Comparison of ENCODE assay signal across 8 cellular contexts in genomic region chr15:46312133-46312740, GRCh38.
DNase-seq lines count a peak whose midpoint lies in the region; ATAC-seq, FAIRE-seq and TF ChIP-seq lines count a peak whose summit lies in the region.

No MANE protein-coding gene starts in this region.

- peak in 1 of 2 donors; percentile 66 for ATAC-seq in CD4-positive, CD25-positive, alpha-beta regulatory T cell (ENCODE audit: low read depth in 2 of 2)
- peak; percentile 98 for ATAC-seq in HG03342 (IDR thresholded peaks at IDR 0.05; ENCODE audit: unreplicated experiment)
- ATAC-seq in activated CD4-positive, alpha-beta T cell treated with anti-CD3 and anti-CD28 coated beads for 36 hours, result peak; percentile 73
- ATAC-seq in lung (ENCODE audit: insufficient read depth, low FRiP score), result peak; percentile 73

- no peaks in the 10 kb centered on the region for H3K27me3 Mint-ChIP-seq in CD4-positive, CD25-positive, alpha-beta regulatory T cell
- no peaks in the 10 kb centered on the region for H3K27me3 Mint-ChIP-seq in activated CD4-positive, alpha-beta T cell treated with anti-CD3 and anti-CD28 coated beads for 36 hours

- no peaks in the 10 kb centered on the region for H3K36me3 Mint-ChIP-seq in CD4-positive, CD25-positive, alpha-beta regulatory T cell
- H3K36me3 Mint-ChIP-seq in activated CD4-positive, alpha-beta T cell treated with anti-CD3 and anti-CD28 coated beads for 36 hours (ENCODE audit: low read depth), result no peaks in the 10 kb centered on the region

- no peaks in the 10 kb centered on the region for H3K4me1 ChIP-seq in CD4-positive, CD25-positive, alpha-beta regulatory T cell (ENCODE audit: control insufficient read depth, insufficient read depth, low read length, poor library complexity, severe bottlenecking)
- no peaks in the 10 kb centered on the region for H3K4me1 ChIP-seq in lung (ENCODE audit: control insufficient read depth in 2 of 2, insufficient read depth in 2 of 2, low read length in 2 of 2)

- TF ChIP-seq CTCF in dorsolateral prefrontal cortex (IDR thresholded peaks at IDR 0.05 in 54 of 56, conservative IDR thresholded peaks at IDR 0.05 in 2 of 56; ENCODE audit: low read depth in 1 of 56, partially characterized antibody in 56 of 56) (peak; percentile 51 to 94 (median 85)), lung (IDR thresholded peaks at IDR 0.05; ENCODE audit: control extremely low read depth, extremely low read depth) (peak; percentile 49)

- CTCF ChIA-PET in activated CD4-positive, alpha-beta T cell treated with anti-CD3 and anti-CD28 coated beads for 36 hours (lab: Charles Lee), result interaction anchor here (0.8 to 1.6 kb wide), 9 partner anchors 8 to 717 kb away, joined by 3 to 6 read pairs (median 4); no protein-coding TSS in a partner anchor

- H3K27ac Mint-ChIP-seq in CD4-positive, CD25-positive, alpha-beta regulatory T cell, result no peak overlapping the region
- H3K27ac Mint-ChIP-seq in activated CD4-positive, alpha-beta T cell treated with anti-CD3 and anti-CD28 coated beads for 36 hours, result no peak overlapping the region

- POLR2A ChIA-PET in activated CD4-positive, alpha-beta T cell treated with anti-CD3 and anti-CD28 coated beads for 36 hours (lab: Charles Lee), result no interaction called here

- H3K9me3 Mint-ChIP-seq in CD4-positive, CD25-positive, alpha-beta regulatory T cell, result no peaks in the 10 kb centered on the region
- no peaks in the 10 kb centered on the region for H3K9me3 Mint-ChIP-seq in activated CD4-positive, alpha-beta T cell treated with anti-CD3 and anti-CD28 coated beads for 36 hours (ENCODE audit: low read depth)

- no peaks in the 10 kb centered on the region for H3K4me1 Mint-ChIP-seq in CD4-positive, CD25-positive, alpha-beta regulatory T cell
- no peaks in the 10 kb centered on the region for H3K4me1 Mint-ChIP-seq in activated CD4-positive, alpha-beta T cell treated with anti-CD3 and anti-CD28 coated beads for 36 hours

- 22 to 24% methylated on average over 2 of the region's 2 CpGs for WGBS in lung, 2 donors

- intact Hi-C loops in activated CD4-positive, alpha-beta T cell treated with anti-CD3 and anti-CD28 coated beads for 36 hours (cut with DNase I, micrococcal nuclease), result loop anchor here (1.0 to 10.0 kb wide), 5 partner anchors 600 to 1975 kb away; no protein-coding TSS in a partner anchor
- intact Hi-C loops in dorsolateral prefrontal cortex (cut with DNase I), result loop anchor here (10.0 kb wide), 2 partner anchors 873 to 1973 kb away; no protein-coding TSS in a partner anchor

- no peaks in the 10 kb centered on the region for H3K9me3 ChIP-seq in CD4-positive, CD25-positive, alpha-beta regulatory T cell (ENCODE audit: control insufficient read depth in 2 of 2, low read length in 2 of 2)
- H3K9me3 ChIP-seq in lung (ENCODE audit: control insufficient read depth in 2 of 2, insufficient read depth in 1 of 2, low read length in 1 of 2), result no peaks in the 10 kb centered on the region

- H3K36me3 ChIP-seq in CD4-positive, CD25-positive, alpha-beta regulatory T cell (ENCODE audit: control insufficient read depth, insufficient read depth, low read length), result no peaks in the 10 kb centered on the region
- no peaks in the 10 kb centered on the region for H3K36me3 ChIP-seq in lung (ENCODE audit: control insufficient read depth in 2 of 2, insufficient read depth in 2 of 2, low read length in 2 of 2)

- FAIRE-seq in GM19239 (lab: Jason Lieb, UNC), result peak; percentile 76

- H3K4me3 ChIP-seq in CD4-positive, CD25-positive, alpha-beta regulatory T cell (ENCODE audit: low read depth, low read length), result no peak overlapping the region
- no peak overlapping the region for H3K4me3 ChIP-seq in dorsolateral prefrontal cortex
- H3K4me3 ChIP-seq in lung, result no peak overlapping the region

- peak; percentile 5 to 59 (median 18) for DNase-seq in CD4-positive, CD25-positive, alpha-beta regulatory T cell
- peak; percentile 16 for DNase-seq in GM19239 (ENCODE audit: insufficient read length, low spot score)
- peak; percentile 73 for DNase-seq in NCI-H345 (lab: John Stamatoyannopoulos, UW)
- DNase-seq in activated CD4-positive, alpha-beta T cell treated with anti-CD3 and anti-CD28 coated beads for 36 hours, result peak; percentile 77
- peak in 9 of 10 donors; percentile 42 to 82 (median 70) for DNase-seq in dorsolateral prefrontal cortex
- peak; percentile 65 for DNase-seq in lung (ENCODE audit: low spot score)
- DNase-seq in stimulated activated CD8-positive, alpha-beta memory T cell treated with anti-CD3 and anti-CD28 coated beads, Interleukin-2, amount 100 ng/mL, for 48 hours (ENCODE audit: low read depth in 2 of 2), result peak; percentile 17 to 43

- no peak overlapping the region for H3K27ac ChIP-seq in CD4-positive, CD25-positive, alpha-beta regulatory T cell (ENCODE audit: insufficient read depth, low read length, poor library complexity, severe bottlenecking)
- H3K27ac ChIP-seq in dorsolateral prefrontal cortex (no peak overlapping the region), lung (ENCODE audit: low read depth in 1 of 2, low read length in 1 of 2) (no peak overlapping the region)

- H3K27me3 ChIP-seq in CD4-positive, CD25-positive, alpha-beta regulatory T cell (ENCODE audit: control insufficient read depth, insufficient read depth, low read length), result no peaks in the 10 kb centered on the region
- H3K27me3 ChIP-seq in dorsolateral prefrontal cortex, result peaks cover 0 to 6% (median 0%) of the 10 kb centered on the region in 45 donors
- H3K27me3 ChIP-seq in lung (ENCODE audit: control insufficient read depth, insufficient read depth), result no peaks in the 10 kb centered on the region

- no peak overlapping the region for H3K4me3 Mint-ChIP-seq in CD4-positive, CD25-positive, alpha-beta regulatory T cell
- no peak overlapping the region for H3K4me3 Mint-ChIP-seq in activated CD4-positive, alpha-beta T cell treated with anti-CD3 and anti-CD28 coated beads for 36 hours

Comparison
In these comparisons a context has a peak if more than half of its experiments do, and no peak if none do; other contexts are left out.
1. DNase-seq: peak in every context shown above with its lines; median percentile 77 in activated CD4-positive, alpha-beta T cell treated with anti-CD3 and anti-CD28 coated beads for 36 hours; 73 in NCI-H345; 70 in dorsolateral prefrontal cortex; 65 in lung; 30 in stimulated activated CD8-positive, alpha-beta memory T cell treated with anti-CD3 and anti-CD28 coated beads, Interleukin-2, amount 100 ng/mL, for 48 hours; 18 in CD4-positive, CD25-positive, alpha-beta regulatory T cell; 16 in GM19239.